1 cellular context compared by ENCODE assay signal in the genomic region with DNA sequence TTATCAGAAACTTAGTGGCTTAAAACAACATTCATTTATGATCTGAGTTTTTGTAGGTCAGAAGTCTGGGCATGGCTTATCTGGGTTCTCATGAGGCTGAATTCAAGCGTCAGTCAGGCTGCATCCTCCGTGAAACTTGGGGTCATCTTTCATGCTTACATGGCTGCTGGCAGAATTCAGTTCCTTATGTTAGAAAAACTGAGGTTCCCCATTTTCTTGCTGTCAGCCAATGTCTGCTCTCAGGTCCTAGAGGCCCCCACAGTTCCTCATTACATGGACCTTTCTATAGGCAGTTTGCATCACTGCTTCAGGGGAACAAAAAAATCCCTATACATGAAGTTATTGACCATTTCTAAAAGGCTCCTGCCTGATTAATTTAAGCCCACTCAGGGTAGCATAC.
TF ChIP-seq lines count a peak whose summit lies in the region.

No MANE protein-coding gene starts in this region.

TF ChIP-seq in HepG2, 621 proteins besides CTCF, POLR2A, EP300 and RAD21 (continued from another document):
- TF ChIP-seq, protein P1, sequence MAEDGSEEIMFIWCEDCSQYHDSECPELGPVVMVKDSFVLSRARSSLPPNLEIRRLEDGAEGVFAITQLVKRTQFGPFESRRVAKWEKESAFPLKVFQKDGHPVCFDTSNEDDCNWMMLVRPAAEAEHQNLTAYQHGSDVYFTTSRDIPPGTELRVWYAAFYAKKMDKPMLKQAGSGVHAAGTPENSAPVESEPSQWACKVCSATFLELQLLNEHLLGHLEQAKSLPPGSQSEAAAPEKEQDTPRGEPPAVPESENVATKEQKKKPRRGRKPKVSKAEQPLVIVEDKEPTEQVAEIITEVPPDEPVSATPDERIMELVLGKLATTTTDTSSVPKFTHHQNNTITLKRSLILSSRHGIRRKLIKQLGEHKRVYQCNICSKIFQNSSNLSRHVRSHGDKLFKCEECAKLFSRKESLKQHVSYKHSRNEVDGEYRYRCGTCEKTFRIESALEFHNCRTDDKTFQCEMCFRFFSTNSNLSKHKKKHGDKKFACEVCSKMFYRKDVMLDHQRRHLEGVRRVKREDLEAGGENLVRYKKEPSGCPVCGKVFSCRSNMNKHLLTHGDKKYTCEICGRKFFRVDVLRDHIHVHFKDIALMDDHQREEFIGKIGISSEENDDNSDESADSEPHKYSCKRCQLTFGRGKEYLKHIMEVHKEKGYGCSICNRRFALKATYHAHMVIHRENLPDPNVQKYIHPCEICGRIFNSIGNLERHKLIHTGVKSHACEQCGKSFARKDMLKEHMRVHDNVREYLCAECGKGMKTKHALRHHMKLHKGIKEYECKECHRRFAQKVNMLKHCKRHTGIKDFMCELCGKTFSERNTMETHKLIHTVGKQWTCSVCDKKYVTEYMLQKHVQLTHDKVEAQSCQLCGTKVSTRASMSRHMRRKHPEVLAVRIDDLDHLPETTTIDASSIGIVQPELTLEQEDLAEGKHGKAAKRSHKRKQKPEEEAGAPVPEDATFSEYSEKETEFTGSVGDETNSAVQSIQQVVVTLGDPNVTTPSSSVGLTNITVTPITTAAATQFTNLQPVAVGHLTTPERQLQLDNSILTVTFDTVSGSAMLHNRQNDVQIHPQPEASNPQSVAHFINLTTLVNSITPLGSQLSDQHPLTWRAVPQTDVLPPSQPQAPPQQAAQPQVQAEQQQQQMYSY (CRISPR knock-in tag; IDR thresholded peaks at IDR 0.05): no peak
- TF ChIP-seq CHD4 (IDR thresholded peaks at IDR 0.05; ENCODE audit: borderline replicate concordance, low read length) (no peak), ZNF652 (CRISPR knock-in tag; IDR thresholded peaks at IDR 0.05; ENCODE audit: borderline replicate concordance, low read depth) (no peak), NONO (IDR thresholded peaks at IDR 0.05) (no peak), NONO (CRISPR knock-in tag; conservative IDR thresholded peaks at IDR 0.05) (no peak)
